1 cellular context compared by ENCODE assay signal in genomic region chr15:74530771-74531143, GRCh38.
TF ChIP-seq lines count a peak whose summit lies in the region.

No MANE protein-coding gene starts in this region.

TF ChIP-seq in HCT116, 20 proteins besides CTCF, POLR2A, EP300 and RAD21 (continued from another document):
- TF ChIP-seq SP1 (IDR thresholded peaks at IDR 0.05; ENCODE audit: low read depth) = no peak
- TF ChIP-seq ELF1 (IDR thresholded peaks at IDR 0.05; ENCODE audit: borderline replicate concordance, low read depth) = no peak
- peak; percentile 37 for TF ChIP-seq FOSL1 (IDR thresholded peaks at IDR 0.05; ENCODE audit: low read depth)
- TF ChIP-seq YY1 (IDR thresholded peaks at IDR 0.05; ENCODE audit: extremely low read depth, insufficient replicate concordance, low read depth, low read length) = no peak
